In genomic region chr11:69355346-69355940, GRCh38 we compare ENCODE assay signal across 1 cellular context.
TF ChIP-seq lines count a peak whose summit lies in the region.

No MANE protein-coding gene starts in this region.

TF ChIP-seq in H1, 55 proteins besides CTCF, POLR2A, EP300 and RAD21 (continued from another document):
- no peak for TF ChIP-seq JUN (IDR thresholded peaks at IDR 0.05; ENCODE audit: low read depth, low read length)
- no peak for TF ChIP-seq POU5F1 (IDR thresholded peaks at IDR 0.05; ENCODE audit: low read depth, low read length)
- TF ChIP-seq EGR1 (IDR thresholded peaks at IDR 0.05; ENCODE audit: borderline replicate concordance, low read depth, low read length) = no peak
- TF ChIP-seq RFX5 (IDR thresholded peaks at IDR 0.05; ENCODE audit: borderline replicate concordance, low read depth, low read length) = no peak
- no peak for TF ChIP-seq USF2 (IDR thresholded peaks at IDR 0.05; ENCODE audit: low read length)
- TF ChIP-seq MAX (IDR thresholded peaks at IDR 0.05) = no peak
- no peak for TF ChIP-seq NANOG (IDR thresholded peaks at IDR 0.05; ENCODE audit: insufficient read depth, low read depth, low read length, poor library complexity, severe bottlenecking)
- TF ChIP-seq SIRT6 (IDR thresholded peaks at IDR 0.05; ENCODE audit: low read length) = no peak
- no peak for TF ChIP-seq RBBP5 (IDR thresholded peaks at IDR 0.05; ENCODE audit: borderline replicate concordance, low read depth, low read length)
- TF ChIP-seq TAF7 (optimal IDR thresholded peaks at IDR 0.05; ENCODE audit: borderline replicate concordance, low read depth, low read length) = no peak
- TF ChIP-seq MAFK (IDR thresholded peaks at IDR 0.05; ENCODE audit: low read depth, low read length) = no peak
- no peak for TF ChIP-seq CEBPB (IDR thresholded peaks at IDR 0.05; ENCODE audit: low read depth, low read length)
- TF ChIP-seq EZH2 (IDR thresholded peaks at IDR 0.05; ENCODE audit: low read depth, low read length, severe bottlenecking) = no peak
- no peak for TF ChIP-seq BCL11A (IDR thresholded peaks at IDR 0.05; ENCODE audit: low read depth in 2 of 2, low read length in 2 of 2)
- no peak for TF ChIP-seq GABPA (IDR thresholded peaks at IDR 0.05; ENCODE audit: borderline replicate concordance, insufficient read depth, low read length)
- TF ChIP-seq CBX8 (IDR thresholded peaks at IDR 0.05; ENCODE audit: borderline replicate concordance, low read depth, low read length) = no peak
- no peak for TF ChIP-seq KDM1A (IDR thresholded peaks at IDR 0.05; ENCODE audit: borderline replicate concordance, low read length)
TF ChIP-seq in H1: peak in this region for 0.
